Comparison of ENCODE assay signal across 17 cellular contexts in the genomic region with DNA sequence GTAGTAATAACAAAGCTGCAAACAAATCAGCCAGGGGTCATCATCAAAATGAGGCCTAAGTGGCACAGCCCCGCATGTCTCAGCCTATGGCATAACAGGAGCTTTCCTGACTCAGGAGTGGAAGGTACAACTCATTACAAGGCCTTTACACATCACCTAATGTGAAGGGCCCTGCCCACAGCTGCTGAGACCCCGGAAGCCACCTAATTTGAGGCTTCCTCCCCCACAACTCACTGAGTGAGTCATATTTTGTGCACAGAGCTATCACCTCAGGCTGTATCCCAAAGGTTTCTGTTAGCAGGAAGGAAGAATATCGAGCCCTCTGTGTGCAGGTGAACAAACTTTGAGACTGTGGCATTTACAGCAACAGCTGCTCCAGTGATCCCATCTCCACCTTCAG. TPM values are rescaled to one million over a fixed set of nuclear protein-coding genes. Genes with fewer than 3 reads are reported as not detected.
A peak's percentile ranks its signal among the peaks of the same experiment; 100 is the strongest.
DNase-seq lines count a peak whose midpoint lies in the region; ATAC-seq lines count a peak whose summit lies in the region.
"Had no signal": no experiment of that assay in that cellular context is flagged by ENCODE, and none has a peak within 500 bp of the region (broad histone marks: within the 10 kb centered on the region; RNA-seq: fewer than 3 reads in every experiment).

No MANE protein-coding gene starts in this region.

- no peaks in the 10 kb centered on the region for H3K36me3 Mint-ChIP-seq in activated CD4-positive, alpha-beta memory T cell treated with anti-CD3 and anti-CD28 coated beads for 36 hours
- H3K36me3 Mint-ChIP-seq: CD8-positive, alpha-beta T cell; T-cell had no signal

- DNase-seq in activated CD4-positive, CD25-positive, alpha-beta regulatory T cell treated with anti-CD3 and anti-CD28 coated beads, Interleukin-2, amount 50 U/mL, for 72 hours: no peak
- DNase-seq in HK-2 (ENCODE audit: unreplicated experiment) (peak; percentile 8), renal cortical epithelial cell (ENCODE audit: low read depth) (peak; percentile 12), DMS153 treated with DMSO at 0.1 percent for 48 hours (lab: John Stamatoyannopoulos, UW; ENCODE audit: unreplicated experiment) (no peak), DMS79 treated with DMSO at 0.1 percent for 48 hours (lab: John Stamatoyannopoulos, UW) (no peak)
- DNase-seq in activated CD4-positive, alpha-beta memory T cell treated with anti-CD3 and anti-CD28 coated beads for 36 hours: peak; percentile 49
- DNase-seq: IMR-90, NCI-H1105, posterior cingulate gyrus, T-cell, upper lobe of right lung had no signal

- H3K27me3 Mint-ChIP-seq in activated CD4-positive, alpha-beta memory T cell treated with anti-CD3 and anti-CD28 coated beads for 36 hours: peaks cover 32% of the 10 kb centered on the region

- intact Hi-C loops in activated CD4-positive, alpha-beta memory T cell treated with anti-CD3 and anti-CD28 coated beads for 36 hours (cut with micrococcal nuclease): no loop called here

- H3K9me3 Mint-ChIP-seq in activated CD4-positive, alpha-beta memory T cell treated with anti-CD3 and anti-CD28 coated beads for 36 hours: no peaks in the 10 kb centered on the region
- H3K9me3 Mint-ChIP-seq: CD8-positive, alpha-beta T cell had no signal

- CTCF ChIA-PET in activated CD4-positive, alpha-beta memory T cell treated with anti-CD3 and anti-CD28 coated beads for 36 hours (lab: Charles Lee): interaction anchor here (0.8 kb wide), 1 partner anchor 102 kb away, joined by 3 read pairs; no protein-coding TSS in a partner anchor

- ATAC-seq in activated CD4-positive, CD25-positive, alpha-beta regulatory T cell treated with anti-CD3 and anti-CD28 coated beads, Interleukin-2, amount 50 U/mL, for 24 hours: peak; percentile 76 to 85
- no peak for ATAC-seq in GM18502 (IDR thresholded peaks at IDR 0.05; ENCODE audit: poor library complexity, unreplicated experiment)
- ATAC-seq: CD8-positive, alpha-beta T cell; upper lobe of right lung had no signal

- POLR2A ChIA-PET in activated CD4-positive, alpha-beta memory T cell treated with anti-CD3 and anti-CD28 coated beads for 36 hours (lab: Charles Lee): no interaction called here

- H3K4me1 Mint-ChIP-seq in activated CD4-positive, alpha-beta memory T cell treated with anti-CD3 and anti-CD28 coated beads for 36 hours (ENCODE audit: low read depth): peaks cover 6% of the 10 kb centered on the region
- H3K4me1 Mint-ChIP-seq: T-cell had no signal

- H3K4me3 Mint-ChIP-seq in activated CD4-positive, alpha-beta memory T cell treated with anti-CD3 and anti-CD28 coated beads for 36 hours: no peak overlapping the region
- H3K4me3 Mint-ChIP-seq: CD8-positive, alpha-beta T cell; T-cell had no signal

- no peak overlapping the region for H3K27ac Mint-ChIP-seq in activated CD4-positive, alpha-beta memory T cell treated with anti-CD3 and anti-CD28 coated beads for 36 hours
- H3K27ac Mint-ChIP-seq: CD8-positive, alpha-beta T cell; T-cell had no signal

RNA-seq across cellular contexts. Expression of a gene that starts 20.5 kb away (rescaled TPM):
- not detected for total RNA-seq in activated CD4-positive, alpha-beta memory T cell treated with anti-CD3 and anti-CD28 coated beads for 36 hours
- total RNA-seq in renal cortical epithelial cell: not detected in 2 replicates
- total RNA-seq: A172; CD8-positive, alpha-beta T cell; fibroblast of villous mesenchyme; IMR-90; liver; T-cell; upper lobe of right lung had no signal

Comparison
In these comparisons a context has a peak if more than half of its experiments do, and no peak if none do; other contexts are left out.
1. DNase-seq: peak in HK-2 (single experiment), activated CD4-positive, alpha-beta memory T cell treated with anti-CD3 and anti-CD28 coated beads for 36 hours (single experiment) and renal cortical epithelial cell (single experiment); none in activated CD4-positive, CD25-positive, alpha-beta regulatory T cell treated with anti-CD3 and anti-CD28 coated beads, Interleukin-2, amount 50 U/mL, for 72 hours (single experiment), DMS153 treated with DMSO at 0.1 percent for 48 hours (single experiment) and DMS79 treated with DMSO at 0.1 percent for 48 hours (single experiment).